In genomic region chrX:39772057-39772832, GRCh38 we compare ENCODE assay signal across 8 cellular contexts.
DNase-seq lines count a peak whose midpoint lies in the region; ATAC-seq and TF ChIP-seq lines count a peak whose summit lies in the region.

No MANE protein-coding gene starts in this region.

- H3K9me3 ChIP-seq in CD4-positive, alpha-beta T cell (ENCODE audit: control insufficient read depth, low read length), result no peaks in the 10 kb centered on the region
- H3K9me3 ChIP-seq in right cardiac atrium (ENCODE audit: control insufficient read depth, low read length) (no peaks in the 10 kb centered on the region), skeletal muscle tissue (ENCODE audit: control insufficient read depth in 3 of 3, low read length in 3 of 3) (no peaks in the 10 kb centered on the region)

- peak; percentile 57 for ATAC-seq in CD4-positive, alpha-beta T cell (ENCODE audit: poor library complexity)
- ATAC-seq in right cardiac atrium, result peak; percentile 47 to 50

- H3K9me3 Mint-ChIP-seq in CD4-positive, alpha-beta T cell, result no peaks in the 10 kb centered on the region

- 36% methylated on average over 21 of the region's 21 CpGs for WGBS in right cardiac atrium

- POLR2A ChIA-PET in CD4-positive, alpha-beta T cell (lab: Charles Lee), result interaction anchor here (0.8 to 2.0 kb wide), 5 partner anchors 38 to 403 kb away, joined by 3 to 6 read pairs (median 3); partner anchors contain the start of gene BCOR

- H3K4me3 ChIP-seq in right cardiac atrium (ENCODE audit: low read length) (no peak overlapping the region), skeletal muscle tissue (ENCODE audit: low read length in 3 of 3) (no peak overlapping the region)

- H3K27me3 Mint-ChIP-seq in CD4-positive, alpha-beta T cell, result no peaks in the 10 kb centered on the region

- H3K4me1 ChIP-seq in right cardiac atrium (ENCODE audit: control insufficient read depth, insufficient read depth, low read length) (no peaks in the 10 kb centered on the region), skeletal muscle tissue (ENCODE audit: control insufficient read depth in 3 of 3, insufficient read depth in 3 of 3, low read length in 3 of 3) (peaks cover 4 to 20% (median 10%) of the 10 kb centered on the region in 3 donors)

- H3K4me1 Mint-ChIP-seq in CD4-positive, alpha-beta T cell (ENCODE audit: low read depth), result peaks cover 57% of the 10 kb centered on the region

- H3K36me3 ChIP-seq in skeletal muscle tissue (ENCODE audit: control insufficient read depth in 3 of 3, insufficient read depth in 3 of 3, low read length in 3 of 3), result no peaks in the 10 kb centered on the region

- peak overlapping the region; percentile 57 for H3K4me3 Mint-ChIP-seq in CD4-positive, alpha-beta T cell

- intact Hi-C loops in CD4-positive, alpha-beta T cell (cut with DNase I, micrococcal nuclease), result loop anchor here in 1 of 2 experiments (5.0 kb wide), 1 partner anchor 85 kb away; no protein-coding TSS in a partner anchor
- intact Hi-C loops in right cardiac atrium (cut with DNase I), result no loop called here

- H3K27me3 ChIP-seq in CD4-positive, alpha-beta T cell (ENCODE audit: control insufficient read depth, insufficient read depth, low read length), result no peaks in the 10 kb centered on the region
- H3K27me3 ChIP-seq in right cardiac atrium (ENCODE audit: control insufficient read depth, insufficient read depth) (no peaks in the 10 kb centered on the region), skeletal muscle tissue (ENCODE audit: control insufficient read depth in 3 of 3, insufficient read depth in 3 of 3, low read length in 3 of 3) (peaks cover 0 to 9% (median 0%) of the 10 kb centered on the region in 3 donors)

- peak overlapping the region; percentile 99 for H3K27ac Mint-ChIP-seq in CD4-positive, alpha-beta T cell

- H3K36me3 Mint-ChIP-seq in CD4-positive, alpha-beta T cell (ENCODE audit: low read depth), result peaks cover 4% of the 10 kb centered on the region

- peak overlapping the region; percentile 59 for H3K27ac ChIP-seq in CD4-positive, alpha-beta T cell (ENCODE audit: low read depth, low read length)
- peak overlapping the region; percentile 50 for H3K27ac ChIP-seq in right cardiac atrium (ENCODE audit: low read length)
- H3K27ac ChIP-seq in skeletal muscle tissue (ENCODE audit: low read depth, low read length), result peak overlapping the region; percentile 21

- DNase-seq in CD4-positive, alpha-beta T cell, result peak; percentile 4 to 61 (median 44)
- DNase-seq in NCI-H526 (lab: John Stamatoyannopoulos, UW) (peak; percentile 81 to 85), activated T-cell treated with anti-CD3 and anti-CD28 coated beads for 48 hours (ENCODE audit: low read depth) (peak; percentile 53), right cardiac atrium (peak in 2 of 3 donors; percentile 54 to 65), AG08395 (ENCODE audit: low spot score) (no peak), NCI-H446 (lab: John Stamatoyannopoulos, UW) (no peak), DMS114 treated with DMSO at 0.1 percent for 48 hours (lab: John Stamatoyannopoulos, UW; ENCODE audit: unreplicated experiment) (no peak)

- TF ChIP-seq CTCF in CD4-positive, alpha-beta T cell (IDR thresholded peaks at IDR 0.05), result no peak

- CTCF ChIA-PET in CD4-positive, alpha-beta T cell (lab: Charles Lee), result no interaction called here

- peak overlapping the region in 2 of 3 donors; percentile 21 to 62 for H3K9ac ChIP-seq in skeletal muscle tissue (ENCODE audit: low read depth in 1 of 3, low read length in 3 of 3)

Comparison
In these comparisons a context has a peak if more than half of its experiments do, and no peak if none do; other contexts are left out.
1. DNase-seq: peak in CD4-positive, alpha-beta T cell (10 of 10), NCI-H526 (2 of 2), activated T-cell treated with anti-CD3 and anti-CD28 coated beads for 48 hours (single experiment) and right cardiac atrium (2 of 3); none in AG08395 (single experiment), NCI-H446 (0 of 2) and DMS114 treated with DMSO at 0.1 percent for 48 hours (single experiment).
2. Peak in every context shown above with its lines, with median percentiles within 50 percentile points of each other: H3K27ac ChIP-seq.